Comparison of ENCODE assay signal across 24 cellular contexts in genomic region chr10:112991888-112992491, GRCh38. TPM values are rescaled to one million over a fixed set of nuclear protein-coding genes. Genes with fewer than 3 reads are reported as not detected.
DNase-seq lines count a peak whose midpoint lies in the region; ATAC-seq, FAIRE-seq and TF ChIP-seq lines count a peak whose summit lies in the region.
"Had no signal": no experiment of that assay in that cellular context is flagged by ENCODE, and none has a peak within 500 bp of the region (broad histone marks: within the 10 kb centered on the region; RNA-seq: fewer than 3 reads in every experiment).

No MANE protein-coding gene starts in this region.

- ATAC-seq in GM18868 (IDR thresholded peaks at IDR 0.05; ENCODE audit: unreplicated experiment) (no peak), HG03025 (IDR thresholded peaks at IDR 0.05; ENCODE audit: low FRiP score, unreplicated experiment) (no peak)
- ATAC-seq: activated T-helper 17 cell treated with anti-CD3 and anti-CD28 coated beads, Interleukin-2, amount 50 U/mL, for 72 hours; psoas muscle had no signal

- peak overlapping the region; percentile 83 for H2BK5ac ChIP-seq in H1 (ENCODE audit: low read depth, low read length)

- H3K18ac ChIP-seq in H1 (ENCODE audit: extremely low read depth, low read length) = peak overlapping the region; percentile 32

- no peak for TF ChIP-seq EP300 in H1 (IDR thresholded peaks at IDR 0.05; ENCODE audit: borderline replicate concordance in 1 of 2, low read depth in 2 of 2, low read length in 2 of 2)

- peaks cover 25 to 29% of the 10 kb centered on the region in 2 experiments for H4K20me1 ChIP-seq in H1 (replicated peaks in 1 of 2; ENCODE audit: control insufficient read depth in 1 of 2, insufficient read depth in 2 of 2, low read length in 2 of 2)

- H3K14ac ChIP-seq in H1 (ENCODE audit: insufficient read length) = no peak overlapping the region

- no peak for FAIRE-seq in H1 (lab: Jason Lieb, UNC)
- FAIRE-seq: endometrium had no signal

- CTCF ChIA-PET in H1 (lab: Charles Lee; ENCODE audit: partially characterized antibody) = interaction anchor here (0.9 to 1.0 kb wide), 2 partner anchors 33 to 72 kb away, joined by 3 to 4 read pairs; no protein-coding TSS in a partner anchor

- no peak overlapping the region for H3K4me3 ChIP-seq in H1 (ENCODE audit: extremely low read depth in 1 of 4, insufficient read depth in 2 of 4, low read depth in 3 of 4, low read length in 4 of 4)
- no peak overlapping the region for H3K4me3 ChIP-seq in mesodermal cell (ENCODE audit: extremely low read depth, insufficient read depth, low read length, poor library complexity, severe bottlenecking)
- no peak overlapping the region for H3K4me3 ChIP-seq in testis
- H3K4me3 ChIP-seq: coronary artery, psoas muscle, uterus had no signal

- H2AK5ac ChIP-seq in H1 (ENCODE audit: low read depth, low read length) = no peak overlapping the region

- H2BK20ac ChIP-seq in H1 (ENCODE audit: low read length) = no peak overlapping the region

- TF ChIP-seq RAD21 in H1 (IDR thresholded peaks at IDR 0.05 in 1 of 2, conservative IDR thresholded peaks at IDR 0.05 in 1 of 2; ENCODE audit: low read depth in 2 of 2, low read length in 2 of 2) = no peak

- no peaks in the 10 kb centered on the region for H3K9me3 ChIP-seq in H1 (ENCODE audit: insufficient read depth in 2 of 2, low read depth in 1 of 2, low read length in 1 of 2)
- no peaks in the 10 kb centered on the region for H3K9me3 ChIP-seq in mesodermal cell (ENCODE audit: control insufficient read depth, low read length)
- no peaks in the 10 kb centered on the region for H3K9me3 ChIP-seq in testis
- H3K9me3 ChIP-seq: BE2C, psoas muscle, uterus had no signal

- H3K4me1 ChIP-seq in H1 (replicated peaks in 1 of 4; ENCODE audit: control insufficient read depth in 3 of 4, insufficient read depth in 4 of 4, low read length in 3 of 4) (peaks cover 6 to 28% (median 16%) of the 10 kb centered on the region in 4 experiments; a peak in 6 of 7 replicates), mesodermal cell (ENCODE audit: control insufficient read depth, insufficient read depth, low read length, poor library complexity, severe bottlenecking) (peaks cover 44% of the 10 kb centered on the region), testis (peaks cover 4% of the 10 kb centered on the region)
- H3K4me1 ChIP-seq: BE2C had no signal

- H3K9ac ChIP-seq in H1 (replicated peaks in 1 of 4; ENCODE audit: extremely low read depth in 1 of 4, low read depth in 3 of 4, low read length in 3 of 4) = no peak overlapping the region

- no peak overlapping the region for H2AFZ ChIP-seq in H1 (ENCODE audit: low read length)

- WGBS in H1 (ENCODE audit: extremely low coverage in 1 of 2, insufficient coverage in 1 of 2, insufficient read length in 1 of 2, insufficient replicate concordance in 2 of 2, low coverage in 1 of 2, low lambda C conversion rate in 2 of 2, missing lambda C conversion rate in 1 of 2), 2 experiments = 92% methylated on average over 17 of the region's 19 CpGs; no CpG with 5 or more reads in 1 of the 2 experiments
- 93 to 96% methylated on average over 13 to 19 of the region's 19 CpGs for WGBS in mesodermal cell (ENCODE audit: insufficient coverage in 2 of 2), 2 experiments
- 79 to 96% methylated on average over 8 to 19 of the region's 19 CpGs for WGBS in testis, 2 donors

- H3K79me1 ChIP-seq in H1 (ENCODE audit: low read depth, low read length) = peaks cover 30% of the 10 kb centered on the region

- POLR2A ChIA-PET in H1 (lab: Charles Lee; ENCODE audit: partially characterized antibody) = interaction anchor here (0.7 to 1.6 kb wide), 5 partner anchors 8 to 69 kb away, joined by 3 to 7 read pairs (median 3); no protein-coding TSS in a partner anchor

- H3K23ac ChIP-seq in H1 (ENCODE audit: insufficient read length) = no peak overlapping the region

- no peak overlapping the region for H2BK15ac ChIP-seq in H1 (ENCODE audit: low read length)

- H3K27me3 ChIP-seq in H1 (replicated peaks in 1 of 4; ENCODE audit: control insufficient read depth in 3 of 4, extremely low read depth in 1 of 4, insufficient read depth in 3 of 4, low read length in 3 of 4) (no peaks in the 10 kb centered on the region), testis (no peaks in the 10 kb centered on the region)
- H3K27me3 ChIP-seq: BE2C, uterus had no signal

- H3K23me2 ChIP-seq in H1 (ENCODE audit: low read depth, low read length) = no peaks in the 10 kb centered on the region

- no peak for TF ChIP-seq POLR2A in H1 (IDR thresholded peaks at IDR 0.05; ENCODE audit: control extremely low read depth in 1 of 2, low read depth in 2 of 2, low read length in 2 of 2)
- TF ChIP-seq POLR2A in testis (IDR thresholded peaks at IDR 0.05) = no peak

- DNase-seq in activated effector memory CD4-positive, alpha-beta T cell treated with anti-CD3 and anti-CD28 coated beads, Interleukin-2, amount 50 U/mL, for 16 hours = peak; percentile 57
- no peak for DNase-seq in activated effector memory CD4-positive, alpha-beta T cell treated with Interleukin-2 at 50 U/mL for 16 hours
- no peak for DNase-seq in H1 (ENCODE audit: low read depth in 1 of 2, low spot score in 2 of 2)
- peak; percentile 20 for DNase-seq in testis
- DNase-seq in activated CD8-positive, alpha-beta memory T cell treated with anti-CD3 and anti-CD28 coated beads, Interleukin-2, amount 50 U/mL, for 4 hours = no peak
- DNase-seq: activated CD4-positive, alpha-beta T cell treated with anti-CD3 and anti-CD28 coated beads, Interleukin-2, amount 10 ng/mL, durations not matched to agents 7 days and 5 days; activated naive CD8-positive, alpha-beta T cell treated with anti-CD3 and anti-CD28 coated beads, Interleukin-2, amount 10 ng/mL, durations not matched to agents 7 days and 5 days; BE2C; EL; KG1; mesendoderm; NCI-H1694; NCI-H226; NCI-H82; nephron progenitor cell; psoas muscle; uterus had no signal

- H2BK12ac ChIP-seq in H1 (ENCODE audit: low read depth, low read length) = no peak overlapping the region

- H3K36me3 ChIP-seq in H1 (ENCODE audit: control insufficient read depth in 2 of 4, insufficient read depth in 4 of 4, low read length in 3 of 4) (peaks cover 0 to 33% (median 0%) of the 10 kb centered on the region in 4 experiments; a peak in 3 of 8 replicates), mesodermal cell (ENCODE audit: control insufficient read depth, insufficient read depth, low read length) (peaks cover 55% of the 10 kb centered on the region), testis (ENCODE audit: low read depth, missing control alignments) (no peaks in the 10 kb centered on the region)
- H3K36me3 ChIP-seq: BE2C, uterus had no signal

- H4K5ac ChIP-seq in H1 (ENCODE audit: insufficient read length, low read depth, low read length) = no peak overlapping the region

- intact Hi-C loops in testis (cut with DNase I; ENCODE audit: low total_unique reads) = no loop called here

- H4K91ac ChIP-seq in H1 (replicated peaks; ENCODE audit: insufficient read length, low read length) = no peak overlapping the region

- peaks cover 21 to 97% of the 10 kb centered on the region in 2 experiments for H3K79me2 ChIP-seq in H1 (ENCODE audit: control insufficient read depth in 1 of 2, insufficient read depth in 2 of 2, low read length in 2 of 2)

- H3K56ac ChIP-seq in H1 (replicated peaks; ENCODE audit: insufficient read length, low read depth, low read length) = no peak overlapping the region

- no peak overlapping the region; the same call in 1 of the 2 replicates for H3K27ac ChIP-seq in H1 (ENCODE audit: low read depth, low read length)
- H3K27ac ChIP-seq in mesodermal cell (ENCODE audit: low read depth, low read length, severe bottlenecking) = peak overlapping the region; percentile 41
- no peak overlapping the region for H3K27ac ChIP-seq in testis
- H3K27ac ChIP-seq: 22Rv1, coronary artery, psoas muscle, uterus had no signal

- H4K8ac ChIP-seq in H1 (ENCODE audit: extremely low read depth, insufficient read depth, low read length) = peak overlapping the region; percentile 11; the same call in 1 of the 2 replicates

- H3K4ac ChIP-seq in H1 (replicated peaks; ENCODE audit: insufficient read length, low read depth, low read length) = no peak overlapping the region

- H2BK120ac ChIP-seq in H1 (replicated peaks; ENCODE audit: low read depth, low read length) = no peak overlapping the region

- H3K4me2 ChIP-seq in H1 (ENCODE audit: insufficient read depth in 1 of 2, low read depth in 2 of 2, low read length in 2 of 2) = no peak overlapping the region

- TF ChIP-seq CTCF in H1 (IDR thresholded peaks at IDR 0.05; ENCODE audit: control extremely low read depth in 1 of 3, insufficient read depth in 1 of 3, low read depth in 1 of 3, low read length in 3 of 3) = no peak
- no peak for TF ChIP-seq CTCF in testis (IDR thresholded peaks at IDR 0.05)

RNA-seq across cellular contexts. Expression of gene TCF7L2, which starts 41.9 kb away (rescaled TPM):
- 63.7 and 67.3 TPM in 2 replicates for total RNA-seq in H1 (2021; fragmentation: NEBNext Ultra II Directional; extraction: Animal tissue kit (Norgen Biotek cat#: 25700))
- polyA plus RNA-seq in H1 (2011; rRNA removed) (33.9 and 52.6 TPM in 2 replicates), testis (ENCODE audit: insufficient read depth, low read depth, low replicate concordance) (18.5 TPM)
- polyA plus RNA-seq in H1 (2011; cell fraction: cytosol; rRNA removed) = 15.1 TPM
- polyA plus RNA-seq in H1 (2011; cell fraction: nucleus; rRNA removed) = 89.0 TPM
- polyA plus RNA-seq in H1 (2012, experiment 1 of 2) = 60.9 to 109 TPM (median 93.0 TPM) in 4 replicates
- polyA plus RNA-seq in H1 (2012, experiment 2 of 2) = 26.5 TPM
- 79.6 TPM for polyA plus RNA-seq in H1 (2013, experiment 1 of 2)
- 75.5 TPM for polyA plus RNA-seq in H1 (2013, experiment 2 of 2)
- 33.9 and 38.1 TPM in 2 replicates for polyA minus RNA-seq in H1 (2011; rRNA and poly(A)+ RNA removed)
- 58.9 TPM for polyA minus RNA-seq in H1 (2011; cell fraction: cytosol; rRNA and poly(A)+ RNA removed)
- 106 TPM for polyA minus RNA-seq in H1 (2011; cell fraction: nucleus; rRNA and poly(A)+ RNA removed)
- 26.1 TPM for polyA plus RNA-seq in mesodermal cell (2013, experiment 1 of 2)
- polyA plus RNA-seq in mesodermal cell (2013, experiment 2 of 2) = 21.6 TPM
- 10 to 100 TPM; 23.3 to 25.4 TPM for total RNA-seq in testis

Comparison
In these comparisons a context has a peak if more than half of its experiments do, and no peak if none do; other contexts are left out.
1. DNase-seq: peak in activated effector memory CD4-positive, alpha-beta T cell treated with anti-CD3 and anti-CD28 coated beads, Interleukin-2, amount 50 U/mL, for 16 hours (single experiment) and testis (single experiment); none in activated effector memory CD4-positive, alpha-beta T cell treated with Interleukin-2 at 50 U/mL for 16 hours (single experiment), H1 (0 of 2) and activated CD8-positive, alpha-beta memory T cell treated with anti-CD3 and anti-CD28 coated beads, Interleukin-2, amount 50 U/mL, for 4 hours (single experiment).